In the genomic region with DNA sequence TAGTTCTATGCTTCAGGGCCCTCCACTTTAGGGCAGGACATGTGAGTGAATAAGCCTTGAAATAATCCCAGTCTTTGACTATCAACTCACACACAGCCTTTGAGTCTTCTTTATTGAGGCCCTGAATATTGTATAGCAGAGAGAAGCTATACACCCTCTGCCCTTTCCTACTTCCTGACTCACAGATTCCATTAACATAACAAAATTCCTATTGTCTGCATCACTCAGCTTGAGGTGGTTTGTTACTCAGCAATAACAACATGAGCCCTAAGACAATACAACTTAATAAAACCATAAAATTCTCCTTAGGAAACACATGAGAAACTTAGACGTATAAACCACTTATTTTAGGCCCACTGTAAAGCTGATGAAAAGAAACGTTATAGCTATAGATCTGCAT, we compare ENCODE assay signal across 23 cellular contexts.
DNase-seq lines count a peak whose midpoint lies in the region; ATAC-seq and TF ChIP-seq lines count a peak whose summit lies in the region.
"Had no signal": no experiment of that assay in that cellular context is flagged by ENCODE, and none has a peak within 500 bp of the region (broad histone marks: within the 10 kb centered on the region; RNA-seq: fewer than 3 reads in every experiment).

No MANE protein-coding gene starts in this region.

- H3K79me2 ChIP-seq in ACC112 (ENCODE audit: control insufficient read depth, insufficient read depth, low read length, unreplicated experiment) = no peaks in the 10 kb centered on the region

- peak overlapping the region; percentile 48; the same call in 1 of the 2 replicates for H3K27ac ChIP-seq in ACC112 (ENCODE audit: low read depth, low read length)
- H3K27ac ChIP-seq in SJCRH30 = no peak overlapping the region
- H3K27ac ChIP-seq: A549, dorsolateral prefrontal cortex, HL-60, lower lobe of right lung, stomach, vagina had no signal

- H2AFZ ChIP-seq in ACC112 (ENCODE audit: low read length, unreplicated experiment) = no peak overlapping the region

- no peaks in the 10 kb centered on the region for H3K27me3 Mint-ChIP-seq in activated T-helper 1 cell treated with anti-CD3 and anti-CD28 coated beads, Interleukin-12 subunit alpha, Interleukin-12 subunit beta, Interleukin-2, Interleukin-4 antibody, amounts not matched to agents 30 ng/mL and 10 ng/mL and 1 ng/mL, durations not matched to agents 14 hours and 24 hours and 36 hours (ENCODE audit: insufficient read depth)
- H3K27me3 Mint-ChIP-seq in T-helper 17 cell = no peaks in the 10 kb centered on the region

- H3K36me3 ChIP-seq in ACC112 (ENCODE audit: insufficient read depth, low read length) (no peaks in the 10 kb centered on the region), kidney epithelial cell (ENCODE audit: control insufficient read depth, insufficient read depth, low read length) (no peaks in the 10 kb centered on the region), SJCRH30 (no peaks in the 10 kb centered on the region)
- H3K36me3 ChIP-seq: lower lobe of right lung, stomach, vagina had no signal

- no peaks in the 10 kb centered on the region for H3K4me1 ChIP-seq in ACC112 (ENCODE audit: control insufficient read depth, insufficient read depth, low read length, unreplicated experiment)
- H3K4me1 ChIP-seq in SJCRH30 = no peaks in the 10 kb centered on the region
- H3K4me1 ChIP-seq: A549, lower lobe of right lung, stomach, vagina had no signal

- H3K9me3 Mint-ChIP-seq in activated T-helper 1 cell treated with anti-CD3 and anti-CD28 coated beads, Interleukin-12 subunit alpha, Interleukin-12 subunit beta, Interleukin-2, Interleukin-4 antibody, amounts not matched to agents 30 ng/mL and 10 ng/mL and 1 ng/mL, durations not matched to agents 14 hours and 24 hours and 36 hours = no peaks in the 10 kb centered on the region

- no peak overlapping the region for H3K4me3 Mint-ChIP-seq in activated T-helper 1 cell treated with anti-CD3 and anti-CD28 coated beads, Interleukin-12 subunit alpha, Interleukin-12 subunit beta, Interleukin-2, Interleukin-4 antibody, amounts not matched to agents 30 ng/mL and 10 ng/mL and 1 ng/mL, durations not matched to agents 14 hours and 24 hours and 36 hours
- H3K4me3 Mint-ChIP-seq in T-helper 17 cell = no peak overlapping the region
- H3K4me3 Mint-ChIP-seq: nephron had no signal

- H3K4me3 ChIP-seq in ACC112 (ENCODE audit: low read depth, low read length) = no peak overlapping the region
- no peak overlapping the region for H3K4me3 ChIP-seq in kidney epithelial cell (ENCODE audit: low read depth, low read length)
- no peak overlapping the region for H3K4me3 ChIP-seq in SJCRH30
- H3K4me3 ChIP-seq: A549, dorsolateral prefrontal cortex, GM12878, lower lobe of right lung, stomach, vagina had no signal

- no peaks in the 10 kb centered on the region for H3K27me3 ChIP-seq in ACC112 (ENCODE audit: insufficient read depth, low read length)
- no peaks in the 10 kb centered on the region for H3K27me3 ChIP-seq in kidney epithelial cell (ENCODE audit: control insufficient read depth, insufficient read depth, low read length)
- H3K27me3 ChIP-seq in SJCRH30 = no peaks in the 10 kb centered on the region
- H3K27me3 ChIP-seq: stomach, vagina had no signal

- H3K36me3 Mint-ChIP-seq in activated T-helper 1 cell treated with anti-CD3 and anti-CD28 coated beads, Interleukin-12 subunit alpha, Interleukin-12 subunit beta, Interleukin-2, Interleukin-4 antibody, amounts not matched to agents 30 ng/mL and 10 ng/mL and 1 ng/mL, durations not matched to agents 14 hours and 24 hours and 36 hours (ENCODE audit: low read depth) = no peaks in the 10 kb centered on the region
- no peaks in the 10 kb centered on the region for H3K36me3 Mint-ChIP-seq in T-helper 17 cell (ENCODE audit: low read depth)

- H3K4me1 Mint-ChIP-seq in activated T-helper 1 cell treated with anti-CD3 and anti-CD28 coated beads, Interleukin-12 subunit alpha, Interleukin-12 subunit beta, Interleukin-2, Interleukin-4 antibody, amounts not matched to agents 30 ng/mL and 10 ng/mL and 1 ng/mL, durations not matched to agents 14 hours and 24 hours and 36 hours (ENCODE audit: low read depth) = no peaks in the 10 kb centered on the region
- H3K4me1 Mint-ChIP-seq in T-helper 17 cell = no peaks in the 10 kb centered on the region

- DNase-seq in RPMI7951 (ENCODE audit: low read depth) (peak; percentile 13), dermis microvascular lymphatic vessel endothelial cell (ENCODE audit: low read depth in 2 of 2) (peak; percentile 15 to 77), kidney epithelial cell (ENCODE audit: low read depth) (peak; percentile 16), middle frontal gyrus (ENCODE audit: extremely low spot score, low spot score) (no peak), SJCRH30 (no peak), T-helper 17 cell (no peak)
- DNase-seq in activated T-helper 1 cell treated with anti-CD3 and anti-CD28 coated beads, Interleukin-12 subunit alpha, Interleukin-12 subunit beta, Interleukin-2, Interleukin-4 antibody, amounts not matched to agents 30 ng/mL and 10 ng/mL and 1 ng/mL, durations not matched to agents 14 hours and 24 hours and 36 hours (ENCODE audit: low spot score) = no peak
- DNase-seq: activated effector memory CD4-positive, alpha-beta T cell treated with anti-CD3 and anti-CD28 coated beads, Interleukin-2, amount 50 U/mL, for 16 hours; aorta; dorsolateral prefrontal cortex; foreskin melanocyte; GOT3; KBM-7; lower lobe of right lung; NCI-H1105 treated with DMSO at 0.1 percent for 48 hours; stomach; T-helper 2 cell had no signal

- TF ChIP-seq CTCF in kidney epithelial cell (IDR thresholded peaks at IDR 0.05; ENCODE audit: insufficient read depth, low read length, poor library complexity, severe bottlenecking) = no peak

- intact Hi-C loops in activated T-helper 1 cell treated with anti-CD3 and anti-CD28 coated beads, Interleukin-12 subunit alpha, Interleukin-12 subunit beta, Interleukin-2, Interleukin-4 antibody, amounts not matched to agents 30 ng/mL and 10 ng/mL and 1 ng/mL, durations not matched to agents 14 hours and 24 hours and 36 hours (cut with micrococcal nuclease) = no loop called here

- H3K9me3 ChIP-seq in SJCRH30 (replicated peaks) (no peaks in the 10 kb centered on the region), T-helper 17 cell (ENCODE audit: control insufficient read depth, low read length, poor library complexity, severe bottlenecking) (no peaks in the 10 kb centered on the region)
- H3K9me3 ChIP-seq: A549, lower lobe of right lung, vagina had no signal

- H3K27ac Mint-ChIP-seq in activated T-helper 1 cell treated with anti-CD3 and anti-CD28 coated beads, Interleukin-12 subunit alpha, Interleukin-12 subunit beta, Interleukin-2, Interleukin-4 antibody, amounts not matched to agents 30 ng/mL and 10 ng/mL and 1 ng/mL, durations not matched to agents 14 hours and 24 hours and 36 hours = no peak overlapping the region
- no peak overlapping the region for H3K27ac Mint-ChIP-seq in T-helper 17 cell
- H3K27ac Mint-ChIP-seq: nephron had no signal

- no peak for ATAC-seq in T-helper 17 cell
- ATAC-seq: A549, GM12878, lower lobe of right lung had no signal

Comparison
In these comparisons a context has a peak if more than half of its experiments do, and no peak if none do; other contexts are left out.
1. DNase-seq: peak in RPMI7951 (single experiment), dermis microvascular lymphatic vessel endothelial cell (2 of 2) and kidney epithelial cell (single experiment); none in middle frontal gyrus (single experiment), activated T-helper 1 cell treated with anti-CD3 and anti-CD28 coated beads, Interleukin-12 subunit alpha, Interleukin-12 subunit beta, Interleukin-2, Interleukin-4 antibody, amounts not matched to agents 30 ng/mL and 10 ng/mL and 1 ng/mL, durations not matched to agents 14 hours and 24 hours and 36 hours (single experiment), SJCRH30 (0 of 2) and T-helper 17 cell (0 of 3).